ENCODE assay signal across 28 cellular contexts in the genomic region with DNA sequence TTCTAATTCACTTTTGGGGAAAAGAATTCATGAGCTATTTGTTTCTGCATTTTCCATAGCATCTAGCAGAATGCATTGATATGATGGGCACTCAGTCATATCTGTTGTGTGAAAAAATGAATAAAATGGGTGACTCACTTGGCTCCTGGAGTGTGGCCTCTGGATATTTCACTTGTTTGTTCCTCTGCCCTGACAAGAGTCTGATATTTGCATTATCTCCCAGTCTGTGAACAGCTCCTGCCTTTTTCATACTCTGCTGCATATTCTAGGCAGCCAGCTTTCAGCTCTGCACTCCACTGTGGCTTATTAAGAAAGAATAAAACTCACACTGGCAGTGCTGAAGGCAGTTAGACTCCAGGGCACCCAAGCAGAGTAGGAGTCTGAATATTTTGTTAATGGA.
DNase-seq lines count a peak whose midpoint lies in the region; ATAC-seq and TF ChIP-seq lines count a peak whose summit lies in the region.
"Had no signal": no experiment of that assay in that cellular context is flagged by ENCODE, and none has a peak within 500 bp of the region (broad histone marks: within the 10 kb centered on the region; RNA-seq: fewer than 3 reads in every experiment).

No MANE protein-coding gene starts in this region.

- no peak overlapping the region for H3K9ac ChIP-seq in adipocyte (ENCODE audit: low read length)

- no TSS peak for BruUV-seq in MCF 10A (replicated peaks; lab: Mats Ljungman, UMichigan)

- CTCF ChIA-PET in MCF 10A (lab: Yijun Ruan, JAX) = interaction anchor here (0.6 to 1.2 kb wide), 2 partner anchors 32 to 588 kb away, joined by 4 to 5 read pairs; no protein-coding TSS in a partner anchor

- H3K9me3 ChIP-seq in breast epithelium (no peaks in the 10 kb centered on the region), adipocyte (ENCODE audit: control insufficient read depth, low read length) (no peaks in the 10 kb centered on the region)
- H3K9me3 ChIP-seq: body of pancreas, HAP-1, heart right ventricle, psoas muscle, SJCRH30, transverse colon had no signal

- no peak overlapping the region for H3K27ac Mint-ChIP-seq in MCF 10A (ENCODE audit: low read depth, unreplicated experiment)
- H3K27ac Mint-ChIP-seq: activated CD4-positive, alpha-beta memory T cell treated with anti-CD3 and anti-CD28 coated beads, Interleukin-2, amount 10 ng/mL, durations not matched to agents 7 days and 5 days; activated naive CD4-positive, alpha-beta T cell treated with anti-CD3 and anti-CD28 coated beads, Interleukin-2, amount 50 U/mL, for 72 hours; activated T-helper 2 cell treated with anti-CD3 and anti-CD28 coated beads, Interferon-gamma antibody, Interleukin-2, Interleukin-4, amounts not matched to agents 10 μg/mL and 5 μg/mL and 100 μg/mL, durations not matched to agents 14 hours and 24 hours and 36 hours; CD8-positive, alpha-beta memory T cell; memory B cell; T-cell had no signal

- H3K36me3 ChIP-seq in breast epithelium (no peaks in the 10 kb centered on the region), adipocyte (ENCODE audit: control insufficient read depth, insufficient read depth, low read length, severe bottlenecking) (no peaks in the 10 kb centered on the region)
- H3K36me3 ChIP-seq: HAP-1, heart right ventricle, SJCRH30, transverse colon had no signal

- POLR2A ChIA-PET in MCF 10A (lab: Yijun Ruan, JAX) = interaction anchor here (0.5 to 0.8 kb wide), 3 partner anchors 13 to 34 kb away, joined by 3 read pairs; no protein-coding TSS in a partner anchor

- no peak for TF ChIP-seq POLR2A in breast epithelium (IDR thresholded peaks at IDR 0.05)

- no peak overlapping the region for H3K4me3 Mint-ChIP-seq in MCF 10A (ENCODE audit: unreplicated experiment)
- H3K4me3 Mint-ChIP-seq: activated CD4-positive, alpha-beta memory T cell treated with anti-CD3 and anti-CD28 coated beads, Interleukin-2, amount 10 ng/mL, durations not matched to agents 7 days and 5 days; CD8-positive, alpha-beta memory T cell; memory B cell; T-cell had no signal

- DNase-seq in MCF 10A (ENCODE audit: unreplicated experiment) (peak; percentile 46), breast epithelium (ENCODE audit: low spot score in 2 of 2) (no peak), adipocyte (ENCODE audit: low read depth) (peak; percentile 45), fibroblast of gingiva (ENCODE audit: low read depth) (peak; percentile 2), SIG-M5 treated with dmso at 0.1 percent for 504 hours (lab: John Stamatoyannopoulos, UW; ENCODE audit: unreplicated experiment) (no peak), NCI-H345 (lab: John Stamatoyannopoulos, UW) (no peak)
- DNase-seq: activated CD4-positive, alpha-beta memory T cell treated with anti-CD3 and anti-CD28 coated beads, Interleukin-2, amount 10 ng/mL, durations not matched to agents 7 days and 5 days; body of pancreas; CD8-positive, alpha-beta memory T cell; heart right ventricle; left colon; NCI-H1417 treated with DMSO at 0.1 percent for 48 hours; NCI-H2081 treated with DMSO at 0.1 percent for 48 hours; NCI-H446; psoas muscle; SJCRH30; stimulated activated CD8-positive, alpha-beta memory T cell treated with anti-CD3 and anti-CD28 coated beads, Interleukin-4, amount 100 ng/mL, for 48 hours; T-cell; transverse colon had no signal

- H3K4me1 ChIP-seq in breast epithelium (no peaks in the 10 kb centered on the region), adipocyte (ENCODE audit: control insufficient read depth, insufficient read depth, low read length) (peaks cover 5% of the 10 kb centered on the region)
- H3K4me1 ChIP-seq: body of pancreas, HAP-1, heart right ventricle, psoas muscle, SJCRH30, transverse colon had no signal

- no peaks in the 10 kb centered on the region for H3K9me3 Mint-ChIP-seq in MCF 10A (ENCODE audit: unreplicated experiment)
- H3K9me3 Mint-ChIP-seq: memory B cell had no signal

- H3K27me3 ChIP-seq in breast epithelium = no peaks in the 10 kb centered on the region
- H3K27me3 ChIP-seq in adipocyte (replicated peaks; ENCODE audit: control insufficient read depth, insufficient read depth, low read length) = no peaks in the 10 kb centered on the region
- H3K27me3 ChIP-seq: body of pancreas, heart right ventricle, SJCRH30, transverse colon had no signal

- intact Hi-C loops in MCF 10A (cut with micrococcal nuclease) (no loop called here), breast epithelium (cut with DNase I; ENCODE audit: low total_unique reads) (no loop called here)

- ATAC-seq in GM21390 (IDR thresholded peaks at IDR 0.05; ENCODE audit: unreplicated experiment) (no peak), GM18907 (IDR thresholded peaks at IDR 0.05; ENCODE audit: unreplicated experiment) (no peak)
- ATAC-seq: activated naive CD4-positive, alpha-beta T cell treated with anti-CD3 and anti-CD28 coated beads, Interleukin-2, amount 50 U/mL, for 72 hours; body of pancreas; GM12878; heart right ventricle; K562; left colon; psoas muscle; T-cell had no signal

- TF ChIP-seq CTCF in MCF 10A (IDR thresholded peaks at IDR 0.05; ENCODE audit: unreplicated experiment) (no peak), breast epithelium (IDR thresholded peaks at IDR 0.05) (no peak)

- H3K36me3 Mint-ChIP-seq in MCF 10A (ENCODE audit: insufficient read depth, unreplicated experiment) = no peaks in the 10 kb centered on the region
- H3K36me3 Mint-ChIP-seq: activated naive CD4-positive, alpha-beta T cell treated with anti-CD3 and anti-CD28 coated beads, Interleukin-2, amount 50 U/mL, for 72 hours; CD8-positive, alpha-beta memory T cell; memory B cell; T-cell had no signal

- no peaks in the 10 kb centered on the region for H3K27me3 Mint-ChIP-seq in MCF 10A (ENCODE audit: insufficient read depth, unreplicated experiment)
- H3K27me3 Mint-ChIP-seq: activated CD4-positive, alpha-beta memory T cell treated with anti-CD3 and anti-CD28 coated beads, Interleukin-2, amount 10 ng/mL, durations not matched to agents 7 days and 5 days; CD8-positive, alpha-beta memory T cell; memory B cell; T-cell had no signal

- H3K4me3 ChIP-seq in breast epithelium (no peak overlapping the region), adipocyte (ENCODE audit: low read length) (no peak overlapping the region)
- H3K4me3 ChIP-seq: body of pancreas, GM12878, HAP-1, heart right ventricle, K562, psoas muscle, SJCRH30, transverse colon had no signal

- H3K4me1 Mint-ChIP-seq in MCF 10A (ENCODE audit: insufficient read depth, unreplicated experiment) = peaks cover 8% of the 10 kb centered on the region
- H3K4me1 Mint-ChIP-seq: activated CD4-positive, alpha-beta memory T cell treated with anti-CD3 and anti-CD28 coated beads, Interleukin-2, amount 10 ng/mL, durations not matched to agents 7 days and 5 days; CD8-positive, alpha-beta memory T cell; memory B cell; T-cell had no signal

- no peak overlapping the region for H3K27ac ChIP-seq in breast epithelium
- H3K27ac ChIP-seq: 22Rv1, body of pancreas, heart right ventricle, psoas muscle, SJCRH30, transverse colon had no signal

Comparison
In these comparisons a context has a peak if more than half of its experiments do, and no peak if none do; other contexts are left out.
1. DNase-seq: peak in MCF 10A (single experiment), adipocyte (single experiment) and fibroblast of gingiva (single experiment); none in breast epithelium (0 of 2), SIG-M5 treated with dmso at 0.1 percent for 504 hours (single experiment) and NCI-H345 (single experiment).